11 cellular contexts compared by ENCODE assay signal in genomic region chr10:101222683-101223273, GRCh38. TPM values are rescaled to one million over a fixed set of nuclear protein-coding genes. Genes with fewer than 3 reads are reported as not detected.
DNase-seq lines count a peak whose midpoint lies in the region; ATAC-seq and TF ChIP-seq lines count a peak whose summit lies in the region.
"Had no signal": no experiment of that assay in that cellular context is flagged by ENCODE, and none has a peak within 500 bp of the region (broad histone marks: within the 10 kb centered on the region; RNA-seq: fewer than 3 reads in every experiment).

No MANE protein-coding gene starts in this region.

- H3K4me3 Mint-ChIP-seq in CD4-positive, alpha-beta memory T cell, result peak overlapping the region in 7 of 8 donors; percentile 53 to 78 (median 69)

- peaks cover 85% of the 10 kb centered on the region for H3K27me3 ChIP-seq in CD4-positive, alpha-beta memory T cell (ENCODE audit: insufficient read depth, low read length)
- peaks cover 100% of the 10 kb centered on the region for H3K27me3 ChIP-seq in RWPE2 (ENCODE audit: insufficient read depth, poor library complexity, severe bottlenecking)
- peaks cover 0 to 36% (median 6%) of the 10 kb centered on the region in 3 donors for H3K27me3 ChIP-seq in psoas muscle (ENCODE audit: insufficient read depth in 3 of 3, low read length in 2 of 3)

- peaks cover 0 to 8% (median under 1%) of the 10 kb centered on the region in 8 donors for H3K9me3 Mint-ChIP-seq in CD4-positive, alpha-beta memory T cell

- POLR2A ChIA-PET in CD4-positive, alpha-beta memory T cell (lab: Charles Lee; ENCODE audit: partially characterized antibody), result no interaction called here

- no peak overlapping the region for H3K27ac ChIP-seq in CD4-positive, alpha-beta memory T cell (ENCODE audit: low read depth, low read length)
- H3K27ac ChIP-seq in RWPE2 (ENCODE audit: poor library complexity, severe bottlenecking) (no peak overlapping the region), psoas muscle (no peak overlapping the region)
- H3K27ac ChIP-seq: SK-N-MC had no signal

- peak overlapping the region in 1 of 7 donors; percentile 55 for H3K27ac Mint-ChIP-seq in CD4-positive, alpha-beta memory T cell

- TF ChIP-seq CTCF in RWPE2 (IDR thresholded peaks at IDR 0.05; ENCODE audit: poor library complexity, severe bottlenecking), result no peak
- no peak for TF ChIP-seq CTCF in foreskin fibroblast (IDR thresholded peaks at IDR 0.05; ENCODE audit: low read depth, low read length)
- no peak for TF ChIP-seq CTCF in psoas muscle (IDR thresholded peaks at IDR 0.05)

- 42 to 50% (median 43%) methylated on average over 42 of the region's 42 CpGs for WGBS in psoas muscle, 3 donors

- H3K36me3 Mint-ChIP-seq in CD4-positive, alpha-beta memory T cell, result no peaks in the 10 kb centered on the region

- peaks cover 54% of the 10 kb centered on the region for H3K4me1 ChIP-seq in CD4-positive, alpha-beta memory T cell (ENCODE audit: insufficient read depth, low read length)
- H3K4me1 ChIP-seq in RWPE2 (ENCODE audit: insufficient read depth, poor library complexity, severe bottlenecking) (peaks cover 3% of the 10 kb centered on the region), psoas muscle (peaks cover 13% of the 10 kb centered on the region)

- peak in 1 of 5 donors; percentile 23 for DNase-seq in CD4-positive, alpha-beta memory T cell
- DNase-seq in RWPE2 (ENCODE audit: low spot score) (no peak), foreskin fibroblast (peak in 1 of 2 donors; percentile 42), psoas muscle (no peak), HCEC 1CT (no peak)
- DNase-seq: amniotic stem cell, kidney glomerular epithelial cell had no signal

- H3K36me3 ChIP-seq in CD4-positive, alpha-beta memory T cell (ENCODE audit: insufficient read depth, low read length), result no peaks in the 10 kb centered on the region
- H3K36me3 ChIP-seq in RWPE2 (ENCODE audit: low read depth) (no peaks in the 10 kb centered on the region), psoas muscle (ENCODE audit: insufficient read depth in 1 of 2, low read depth in 1 of 2) (no peaks in the 10 kb centered on the region)

- H3K27me3 Mint-ChIP-seq in CD4-positive, alpha-beta memory T cell, result peaks cover 65 to 81% of the 10 kb centered on the region in 2 donors

- H3K4me3 ChIP-seq in CD4-positive, alpha-beta memory T cell (ENCODE audit: low read length in 2 of 2), result peak overlapping the region in 1 of 2 donors; percentile 38
- H3K4me3 ChIP-seq in RWPE2 (ENCODE audit: severe bottlenecking), result peak overlapping the region; percentile 1
- H3K4me3 ChIP-seq in foreskin fibroblast (ENCODE audit: low read depth in 1 of 2, low read length in 2 of 2), result peak overlapping the region; percentile 8 to 33
- peak overlapping the region; percentile 86 for H3K4me3 ChIP-seq in psoas muscle
- H3K4me3 ChIP-seq: SK-N-MC had no signal

- CTCF ChIA-PET in CD4-positive, alpha-beta memory T cell (lab: Charles Lee; ENCODE audit: partially characterized antibody), result interaction anchor here (0.9 to 1.9 kb wide), 2 partner anchors 8 to 50 kb away, joined by 3 to 20 read pairs; no protein-coding TSS in a partner anchor

- ATAC-seq in RWPE2 (ENCODE audit: low read depth), result 0 out of 3 replicates have a peak, but pooled peaks have one; percentile 8
- peak in 1 of 4 donors; percentile 9 for ATAC-seq in psoas muscle
- ATAC-seq in HG03378 (IDR thresholded peaks at IDR 0.05; ENCODE audit: unreplicated experiment), result no peak
- ATAC-seq in GM21515 (IDR thresholded peaks at IDR 0.05; ENCODE audit: unreplicated experiment), result no peak
- ATAC-seq in GM19351 (IDR thresholded peaks at IDR 0.05; ENCODE audit: unreplicated experiment), result no peak

- H3K4me1 Mint-ChIP-seq in CD4-positive, alpha-beta memory T cell, result peaks cover 27 to 72% (median 39%) of the 10 kb centered on the region in 4 donors

- no peaks in the 10 kb centered on the region for H3K9me3 ChIP-seq in CD4-positive, alpha-beta memory T cell (ENCODE audit: control insufficient read depth in 1 of 2, low read length in 2 of 2)
- H3K9me3 ChIP-seq in RWPE2 (ENCODE audit: severe bottlenecking), result no peaks in the 10 kb centered on the region
- no peaks in the 10 kb centered on the region for H3K9me3 ChIP-seq in psoas muscle

- intact Hi-C loops in CD4-positive, alpha-beta memory T cell (cut with micrococcal nuclease), result loop anchor here (2.0 kb wide), 1 partner anchor 14 kb away; no protein-coding TSS in a partner anchor
- intact Hi-C loops in psoas muscle (cut with DNase I), result no loop called here

RNA-seq across cellular contexts. Expression of gene LBX1, which starts 6.5 kb away (rescaled TPM):
- not detected for total RNA-seq in CD4-positive, alpha-beta memory T cell
- polyA plus RNA-seq in CD4-positive, alpha-beta memory T cell, result not detected
- total RNA-seq in psoas muscle, result 10 to 100 TPM in 1 of 4 donors, 1 to 10 TPM in 3; 6.2 to 12.3 (median 7.5) TPM
- polyA plus RNA-seq in psoas muscle, result 1 to 10 TPM; 1.8 to 7.9 (median 4.9) TPM

Comparison
In these comparisons a context has a peak if more than half of its experiments do, and no peak if none do; other contexts are left out.
1. RNA of gene LBX1, which starts 6.5 kb away (total RNA-seq): 6.2 to 12.3 TPM in psoas muscle; not detected in CD4-positive, alpha-beta memory T cell; every median in the first group is over 4 times any median in the second.